ENCODE assay signal across 17 cellular contexts in the genomic region with DNA sequence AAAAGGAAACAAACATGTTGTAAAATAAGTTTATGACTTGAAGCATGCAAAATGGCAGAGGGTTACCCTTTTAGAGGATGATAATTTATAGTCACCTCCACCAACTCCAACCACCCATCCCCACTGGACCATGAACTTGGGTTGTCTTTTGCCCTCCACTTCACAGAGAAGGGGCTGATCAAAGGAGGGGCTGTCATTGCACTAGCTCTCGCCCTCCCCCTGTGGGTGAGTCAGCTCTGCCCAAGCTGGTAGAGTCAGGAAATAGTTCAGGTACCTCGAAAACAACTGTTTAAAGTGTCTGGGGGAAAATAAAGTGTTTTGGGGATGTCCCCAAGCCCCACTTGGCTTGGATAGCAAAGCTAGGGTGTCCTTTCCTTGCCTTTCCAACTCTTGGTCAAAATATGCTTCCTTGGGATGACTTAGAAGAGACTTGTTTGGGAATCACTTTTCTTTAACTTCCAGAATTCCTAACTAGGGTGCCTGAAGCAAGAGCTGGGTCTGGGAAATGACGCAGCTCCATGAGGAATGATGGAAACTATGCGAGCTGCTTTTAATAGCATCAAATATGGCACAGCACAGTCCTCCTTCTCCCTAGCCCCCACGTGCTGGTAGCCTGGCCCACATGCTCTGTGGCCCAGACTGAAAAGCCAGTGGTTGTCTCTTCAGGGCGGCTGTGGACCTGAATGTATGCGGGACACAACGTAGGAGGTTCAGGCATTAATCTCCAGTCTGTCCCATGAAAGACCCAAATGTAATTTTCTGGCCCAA. TPM values are rescaled to one million over a fixed set of nuclear protein-coding genes. Genes with fewer than 3 reads are reported as not detected.
DNase-seq lines count a peak whose midpoint lies in the region; ATAC-seq and TF ChIP-seq lines count a peak whose summit lies in the region.
"Had no signal": no experiment of that assay in that cellular context is flagged by ENCODE, and none has a peak within 500 bp of the region (broad histone marks: within the 10 kb centered on the region; RNA-seq: fewer than 3 reads in every experiment).

No MANE protein-coding gene starts in this region.

- H3K27ac ChIP-seq in GM23338 (ENCODE audit: low read depth) (no peak overlapping the region), ascending aorta (peak overlapping the region; percentile 78 to 83)
- H3K27ac ChIP-seq: parathyroid adenoma, RWPE1 had no signal

- no peak overlapping the region for H3K4me2 ChIP-seq in GM23338

- H3K4me3 ChIP-seq in GM23338 (no peak overlapping the region), ascending aorta (no peak overlapping the region), kidney epithelial cell (ENCODE audit: low read depth, low read length) (no peak overlapping the region)
- H3K4me3 ChIP-seq: transverse colon had no signal

- H3K9me3 Mint-ChIP-seq in GM23338 = no peaks in the 10 kb centered on the region

- H3K27ac Mint-ChIP-seq in GM23338 = no peak overlapping the region

- ATAC-seq in GM23338 (no peak), GM19324 (IDR thresholded peaks at IDR 0.05; ENCODE audit: low FRiP score, unreplicated experiment) (no peak)

- H3K36me3 ChIP-seq in GM23338 (ENCODE audit: insufficient read depth) (no peaks in the 10 kb centered on the region), ascending aorta (no peaks in the 10 kb centered on the region), kidney epithelial cell (ENCODE audit: control insufficient read depth, insufficient read depth, low read length) (no peaks in the 10 kb centered on the region)
- H3K36me3 ChIP-seq: transverse colon had no signal

- H4K20me1 ChIP-seq in GM23338 (replicated peaks; ENCODE audit: insufficient read depth) = no peaks in the 10 kb centered on the region

- TF ChIP-seq CTCF in GM23338 (conservative IDR thresholded peaks at IDR 0.05; ENCODE audit: low read depth in 2 of 2) (peak; percentile 16 to 26; a peak in 1 of 4 replicates), ascending aorta (IDR thresholded peaks at IDR 0.05) (no peak), kidney epithelial cell (IDR thresholded peaks at IDR 0.05; ENCODE audit: insufficient read depth, low read length, poor library complexity, severe bottlenecking) (peak; percentile 11)

- no peak overlapping the region for H3K4me3 Mint-ChIP-seq in GM23338
- H3K4me3 Mint-ChIP-seq: brain had no signal

- H3K79me2 ChIP-seq in GM23338 (replicated peaks; ENCODE audit: insufficient read depth) = no peaks in the 10 kb centered on the region
- H3K79me2 ChIP-seq: parathyroid adenoma had no signal

- intact Hi-C loops in ascending aorta (cut with DNase I) = loop anchor here (5.0 kb wide), 1 partner anchor 46 kb away; no protein-coding TSS in a partner anchor

- peaks cover 3% of the 10 kb centered on the region for H3K27me3 Mint-ChIP-seq in GM23338 (ENCODE audit: insufficient read depth, low read depth, poor library complexity)
- H3K27me3 Mint-ChIP-seq: brain had no signal

- H3F3A ChIP-seq in GM23338 (replicated peaks; ENCODE audit: low read depth) = no peaks in the 10 kb centered on the region

- H3K4me1 ChIP-seq in GM23338 (ENCODE audit: insufficient read depth) (no peaks in the 10 kb centered on the region), ascending aorta (peaks cover 0 to 2% of the 10 kb centered on the region in 2 donors)
- H3K4me1 ChIP-seq: parathyroid adenoma had no signal

- H3K9me3 ChIP-seq in ascending aorta = no peaks in the 10 kb centered on the region
- H3K9me3 ChIP-seq: transverse colon had no signal

- H3K36me3 Mint-ChIP-seq in GM23338 (ENCODE audit: low read depth) = no peaks in the 10 kb centered on the region
- H3K36me3 Mint-ChIP-seq: brain had no signal

- no peaks in the 10 kb centered on the region for H3K9me2 ChIP-seq in GM23338 (ENCODE audit: insufficient read depth)

- peak overlapping the region; percentile 38; the same call in 1 of the 2 replicates for H2AFZ ChIP-seq in GM23338
- H2AFZ ChIP-seq: parathyroid adenoma had no signal

- DNase-seq in A172 (ENCODE audit: low spot score) (peak; percentile 43), GM23338 (ENCODE audit: low spot score) (no peak), ascending aorta (ENCODE audit: low spot score in 2 of 2) (peak in 1 of 2 donors; percentile 77), kidney epithelial cell (ENCODE audit: low read depth) (no peak), GM19240 (ENCODE audit: insufficient read length, low spot score) (no peak), NCI-H2227 (lab: John Stamatoyannopoulos, UW; ENCODE audit: unreplicated experiment) (no peak), RKO (ENCODE audit: low spot score) (no peak)
- DNase-seq: ACHN, GOT3, transverse colon had no signal

- H3K27me3 ChIP-seq in GM23338 (ENCODE audit: insufficient read depth) = no peaks in the 10 kb centered on the region
- H3K27me3 ChIP-seq in ascending aorta = no peaks in the 10 kb centered on the region
- H3K27me3 ChIP-seq in kidney epithelial cell (ENCODE audit: control insufficient read depth, insufficient read depth, low read length) = peaks cover 4% of the 10 kb centered on the region
- H3K27me3 ChIP-seq: transverse colon had no signal

- H3K4me1 Mint-ChIP-seq in GM23338 = peaks cover 18% of the 10 kb centered on the region

TF ChIP-seq in GM23338, 12 proteins besides CTCF, POLR2A, EP300 and RAD21:
- TF ChIP-seq EZH2phosphoT487 (IDR thresholded peaks at IDR 0.05; ENCODE audit: unreplicated experiment) (no peak), NANOG (IDR thresholded peaks at IDR 0.05; ENCODE audit: borderline replicate concordance) (no peak), POLR2AphosphoS5 (IDR thresholded peaks at IDR 0.05; ENCODE audit: low read depth) (no peak), EZH2 (IDR thresholded peaks at IDR 0.05; ENCODE audit: low read depth, unreplicated experiment) (no peak), ZNF331 (CRISPR knock-in tag; IDR thresholded peaks at IDR 0.05; ENCODE audit: low read depth) (no peak), CREB1 (CRISPR knock-in tag; IDR thresholded peaks at IDR 0.05; ENCODE audit: low read depth) (no peak), ZNF114 (CRISPR knock-in tag; IDR thresholded peaks at IDR 0.05) (no peak)
- TF ChIP-seq, protein P1, sequence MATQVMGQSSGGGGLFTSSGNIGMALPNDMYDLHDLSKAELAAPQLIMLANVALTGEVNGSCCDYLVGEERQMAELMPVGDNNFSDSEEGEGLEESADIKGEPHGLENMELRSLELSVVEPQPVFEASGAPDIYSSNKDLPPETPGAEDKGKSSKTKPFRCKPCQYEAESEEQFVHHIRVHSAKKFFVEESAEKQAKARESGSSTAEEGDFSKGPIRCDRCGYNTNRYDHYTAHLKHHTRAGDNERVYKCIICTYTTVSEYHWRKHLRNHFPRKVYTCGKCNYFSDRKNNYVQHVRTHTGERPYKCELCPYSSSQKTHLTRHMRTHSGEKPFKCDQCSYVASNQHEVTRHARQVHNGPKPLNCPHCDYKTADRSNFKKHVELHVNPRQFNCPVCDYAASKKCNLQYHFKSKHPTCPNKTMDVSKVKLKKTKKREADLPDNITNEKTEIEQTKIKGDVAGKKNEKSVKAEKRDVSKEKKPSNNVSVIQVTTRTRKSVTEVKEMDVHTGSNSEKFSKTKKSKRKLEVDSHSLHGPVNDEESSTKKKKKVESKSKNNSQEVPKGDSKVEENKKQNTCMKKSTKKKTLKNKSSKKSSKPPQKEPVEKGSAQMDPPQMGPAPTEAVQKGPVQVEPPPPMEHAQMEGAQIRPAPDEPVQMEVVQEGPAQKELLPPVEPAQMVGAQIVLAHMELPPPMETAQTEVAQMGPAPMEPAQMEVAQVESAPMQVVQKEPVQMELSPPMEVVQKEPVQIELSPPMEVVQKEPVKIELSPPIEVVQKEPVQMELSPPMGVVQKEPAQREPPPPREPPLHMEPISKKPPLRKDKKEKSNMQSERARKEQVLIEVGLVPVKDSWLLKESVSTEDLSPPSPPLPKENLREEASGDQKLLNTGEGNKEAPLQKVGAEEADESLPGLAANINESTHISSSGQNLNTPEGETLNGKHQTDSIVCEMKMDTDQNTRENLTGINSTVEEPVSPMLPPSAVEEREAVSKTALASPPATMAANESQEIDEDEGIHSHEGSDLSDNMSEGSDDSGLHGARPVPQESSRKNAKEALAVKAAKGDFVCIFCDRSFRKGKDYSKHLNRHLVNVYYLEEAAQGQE (IDR thresholded peaks at IDR 0.05; ENCODE audit: unreplicated experiment) = no peak
- TF ChIP-seq, protein P2, sequence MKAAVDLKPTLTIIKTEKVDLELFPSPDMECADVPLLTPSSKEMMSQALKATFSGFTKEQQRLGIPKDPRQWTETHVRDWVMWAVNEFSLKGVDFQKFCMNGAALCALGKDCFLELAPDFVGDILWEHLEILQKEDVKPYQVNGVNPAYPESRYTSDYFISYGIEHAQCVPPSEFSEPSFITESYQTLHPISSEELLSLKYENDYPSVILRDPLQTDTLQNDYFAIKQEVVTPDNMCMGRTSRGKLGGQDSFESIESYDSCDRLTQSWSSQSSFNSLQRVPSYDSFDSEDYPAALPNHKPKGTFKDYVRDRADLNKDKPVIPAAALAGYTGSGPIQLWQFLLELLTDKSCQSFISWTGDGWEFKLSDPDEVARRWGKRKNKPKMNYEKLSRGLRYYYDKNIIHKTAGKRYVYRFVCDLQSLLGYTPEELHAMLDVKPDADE (IDR thresholded peaks at IDR 0.05) = no peak

RNA-seq across cellular contexts. Expression of a gene that starts 40.7 kb away (rescaled TPM):
- total RNA-seq in A172 (2014; rRNA removed; shearing (Covaris generic)) = 0.10 and 1.0 TPM in 2 replicates
- not detected in 2 replicates for total RNA-seq in GM23338 (2014; rRNA removed; shearing (Covaris generic))
- not detected in 2 replicates for polyA plus RNA-seq in GM23338 (2016; fragmentation: Nextera tagmentation; extraction: Ambion mirVana)
- not detected for total RNA-seq in ascending aorta
- not detected in 2 replicates for total RNA-seq in kidney epithelial cell
- total RNA-seq: HT-29; lung microvascular endothelial cell; T-helper 2 cell treated with Interferon-gamma antibody and Interleukin-4, amounts not matched to agents 100 ng/mL and 5 ng/mL, for 36 hours had no signal

Comparison
In these comparisons a context has a peak if more than half of its experiments do, and no peak if none do; other contexts are left out.
1. CTCF ChIP-seq: peak in GM23338 (2 of 2) and kidney epithelial cell (single experiment); none in ascending aorta (0 of 3).